ENCODE assay signal across 26 cellular contexts in genomic region chr6:16876201-16876600, GRCh38.
"Had no signal": no experiment of that assay in that cellular context is flagged by ENCODE, and none has a peak within 500 bp of the region (broad histone marks: within the 10 kb centered on the region; RNA-seq: fewer than 3 reads in every experiment).

No MANE protein-coding gene starts in this region.

- H3K4me1 ChIP-seq: esophagus squamous epithelium, lower lobe of right lung, psoas muscle, sigmoid colon, spleen, tibial nerve, upper lobe of left lung had no signal

- H3K9me3 Mint-ChIP-seq: effector memory CD8-positive, alpha-beta T cell; natural killer cell had no signal

- H3K4me1 Mint-ChIP-seq: immature natural killer cell; memory B cell; natural killer cell; stimulated activated naive B cell treated with anti-CD40 and anti-IgM and Interleukin-4, amounts not matched to agents 10 μg/mL and 1 μg/mL and 100 μg/mL, for 72 hours had no signal

- H3K27ac ChIP-seq: esophagus squamous epithelium, lower lobe of right lung, ovary, psoas muscle, sigmoid colon, skin epidermis, spleen, thoracic aorta, tibial nerve, upper lobe of left lung had no signal

- H3K4me3 ChIP-seq: esophagus squamous epithelium, lower lobe of right lung, ovary, psoas muscle, sigmoid colon, skin epidermis, spleen, thoracic aorta, tibial nerve, upper lobe of left lung had no signal

- DNase-seq: cortex of kidney; effector memory CD8-positive, alpha-beta T cell; erythroblast; esophagus squamous epithelium; hypothalamus; immature natural killer cell; islet precursor cell; kidney glomerular epithelial cell; left ventricle myocardium superior; lower lobe of right lung; natural killer cell; occipital lobe; ovary; posterior cingulate gyrus; psoas muscle; right cardiac atrium; sigmoid colon; spleen; stimulated activated CD4-positive, alpha-beta T cell treated with anti-CD3 and anti-CD28 coated beads, Interleukin-4, amount 100 ng/mL, for 4 hours; stimulated activated naive B cell treated with anti-CD40 and anti-IgM and Interleukin-4, amounts not matched to agents 10 μg/mL and 1 μg/mL and 100 μg/mL, for 72 hours; upper lobe of left lung had no signal

- H3K36me3 Mint-ChIP-seq: immature natural killer cell; memory B cell; natural killer cell; stimulated activated naive B cell treated with anti-CD40 and anti-IgM and Interleukin-4, amounts not matched to agents 10 μg/mL and 1 μg/mL and 100 μg/mL, for 72 hours had no signal

- H3K36me3 ChIP-seq: esophagus squamous epithelium, lower lobe of right lung, ovary, sigmoid colon, spleen, thoracic aorta, tibial nerve, upper lobe of left lung had no signal

- ATAC-seq: effector memory CD8-positive, alpha-beta T cell; left ventricle myocardium superior; lower lobe of right lung; natural killer cell; psoas muscle; right cardiac atrium; stimulated activated naive B cell treated with anti-CD40 and anti-IgM and Interleukin-4, amounts not matched to agents 10 μg/mL and 1 μg/mL and 100 μg/mL, for 72 hours had no signal

- H3K27me3 ChIP-seq: ovary, sigmoid colon, spleen, tibial nerve, upper lobe of left lung had no signal

- H3K4me3 Mint-ChIP-seq: effector memory CD8-positive, alpha-beta T cell; immature natural killer cell; memory B cell; natural killer cell; stimulated activated naive B cell treated with anti-CD40 and anti-IgM and Interleukin-4, amounts not matched to agents 10 μg/mL and 1 μg/mL and 100 μg/mL, for 72 hours; stimulated activated naive CD8-positive, alpha-beta T cell treated with anti-CD3 and anti-CD28 coated beads, Interleukin-15, Interleukin-2, amounts not matched to agents 100 ng/mL and 50 ng/mL, for 24 hours had no signal

- H3K9me3 ChIP-seq: esophagus squamous epithelium, lower lobe of right lung, ovary, thoracic aorta had no signal

- H3K27ac Mint-ChIP-seq: effector memory CD8-positive, alpha-beta T cell; immature natural killer cell; memory B cell; natural killer cell; stimulated activated naive B cell treated with anti-CD40 and anti-IgM and Interleukin-4, amounts not matched to agents 10 μg/mL and 1 μg/mL and 100 μg/mL, for 72 hours; stimulated activated naive CD8-positive, alpha-beta T cell treated with anti-CD3 and anti-CD28 coated beads, Interleukin-15, Interleukin-2, amounts not matched to agents 100 ng/mL and 50 ng/mL, for 24 hours had no signal
